Comparison of ENCODE assay signal across 1 cellular context in the genomic region with DNA sequence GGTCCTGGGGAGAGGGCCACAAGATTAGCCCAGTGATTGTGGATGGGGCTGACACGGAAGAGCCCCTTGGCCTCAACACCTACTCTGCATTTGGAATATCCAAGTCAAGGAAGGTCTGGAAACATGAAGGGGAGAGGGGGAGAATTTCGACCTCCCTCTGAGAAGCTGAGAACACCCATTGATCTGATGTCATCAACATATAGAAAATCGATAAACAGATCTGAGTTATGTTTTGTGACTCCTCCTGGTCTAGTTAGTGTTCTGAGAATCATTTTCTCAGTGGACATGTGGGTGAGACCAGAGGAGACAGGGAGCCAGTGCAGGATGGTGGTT.
TF ChIP-seq lines count a peak whose summit lies in the region.

No MANE protein-coding gene starts in this region.

TF ChIP-seq in HepG2, 621 proteins besides CTCF, POLR2A, EP300 and RAD21 (continued from another document and continues in another):
- TF ChIP-seq, protein P1, sequence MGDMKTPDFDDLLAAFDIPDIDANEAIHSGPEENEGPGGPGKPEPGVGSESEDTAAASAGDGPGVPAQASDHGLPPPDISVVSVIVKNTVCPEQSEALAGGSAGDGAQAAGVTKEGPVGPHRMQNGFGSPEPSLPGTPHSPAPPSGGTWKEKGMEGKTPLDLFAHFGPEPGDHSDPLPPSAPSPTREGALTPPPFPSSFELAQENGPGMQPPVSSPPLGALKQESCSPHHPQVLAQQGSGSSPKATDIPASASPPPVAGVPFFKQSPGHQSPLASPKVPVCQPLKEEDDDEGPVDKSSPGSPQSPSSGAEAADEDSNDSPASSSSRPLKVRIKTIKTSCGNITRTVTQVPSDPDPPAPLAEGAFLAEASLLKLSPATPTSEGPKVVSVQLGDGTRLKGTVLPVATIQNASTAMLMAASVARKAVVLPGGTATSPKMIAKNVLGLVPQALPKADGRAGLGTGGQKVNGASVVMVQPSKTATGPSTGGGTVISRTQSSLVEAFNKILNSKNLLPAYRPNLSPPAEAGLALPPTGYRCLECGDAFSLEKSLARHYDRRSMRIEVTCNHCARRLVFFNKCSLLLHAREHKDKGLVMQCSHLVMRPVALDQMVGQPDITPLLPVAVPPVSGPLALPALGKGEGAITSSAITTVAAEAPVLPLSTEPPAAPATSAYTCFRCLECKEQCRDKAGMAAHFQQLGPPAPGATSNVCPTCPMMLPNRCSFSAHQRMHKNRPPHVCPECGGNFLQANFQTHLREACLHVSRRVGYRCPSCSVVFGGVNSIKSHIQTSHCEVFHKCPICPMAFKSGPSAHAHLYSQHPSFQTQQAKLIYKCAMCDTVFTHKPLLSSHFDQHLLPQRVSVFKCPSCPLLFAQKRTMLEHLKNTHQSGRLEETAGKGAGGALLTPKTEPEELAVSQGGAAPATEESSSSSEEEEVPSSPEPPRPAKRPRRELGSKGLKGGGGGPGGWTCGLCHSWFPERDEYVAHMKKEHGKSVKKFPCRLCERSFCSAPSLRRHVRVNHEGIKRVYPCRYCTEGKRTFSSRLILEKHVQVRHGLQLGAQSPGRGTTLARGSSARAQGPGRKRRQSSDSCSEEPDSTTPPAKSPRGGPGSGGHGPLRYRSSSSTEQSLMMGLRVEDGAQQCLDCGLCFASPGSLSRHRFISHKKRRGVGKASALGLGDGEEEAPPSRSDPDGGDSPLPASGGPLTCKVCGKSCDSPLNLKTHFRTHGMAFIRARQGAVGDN (CRISPR knock-in tag; IDR thresholded peaks at IDR 0.05): no peak
- TF ChIP-seq FOXA3 (CRISPR knock-in tag; IDR thresholded peaks at IDR 0.05) (no peak), ZNF251 (CRISPR knock-in tag; IDR thresholded peaks at IDR 0.05) (no peak), ZMYM3 (CRISPR knock-in tag; IDR thresholded peaks at IDR 0.05) (no peak), CBX5 (CRISPR knock-in tag; IDR thresholded peaks at IDR 0.05; ENCODE audit: borderline replicate concordance) (no peak), ZNF777 (CRISPR knock-in tag; IDR thresholded peaks at IDR 0.05) (no peak), MED13 (CRISPR knock-in tag; IDR thresholded peaks at IDR 0.05) (no peak), CBX2 (IDR thresholded peaks at IDR 0.05; ENCODE audit: low read depth, low read length) (no peak), CBX2 (CRISPR knock-in tag; IDR thresholded peaks at IDR 0.05; ENCODE audit: low read depth) (no peak), ZNF44 (CRISPR knock-in tag; IDR thresholded peaks at IDR 0.05) (no peak), ZNF607 (CRISPR knock-in tag; IDR thresholded peaks at IDR 0.05; ENCODE audit: borderline replicate concordance) (no peak), SOX6 (IDR thresholded peaks at IDR 0.05) (no peak), SOX6 (CRISPR knock-in tag; IDR thresholded peaks at IDR 0.05) (0 out of 2 replicates have a peak, but pooled peaks have one; percentile 1), CCDC6 (CRISPR knock-in tag; IDR thresholded peaks at IDR 0.05) (no peak), MTF2 (CRISPR knock-in tag; IDR thresholded peaks at IDR 0.05; ENCODE audit: borderline replicate concordance) (no peak), FOXK1 (CRISPR knock-in tag; IDR thresholded peaks at IDR 0.05; ENCODE audit: borderline replicate concordance, low read depth) (no peak), EZH2 (conservative IDR thresholded peaks at IDR 0.05; ENCODE audit: low read depth, low read length) (no peak), ZNF746 (CRISPR knock-in tag; IDR thresholded peaks at IDR 0.05) (no peak), ZNF180 (CRISPR knock-in tag; IDR thresholded peaks at IDR 0.05; ENCODE audit: borderline replicate concordance, low read depth) (no peak), ZNF329 (CRISPR knock-in tag; IDR thresholded peaks at IDR 0.05; ENCODE audit: low read depth) (no peak), BRCA1 (CRISPR knock-in tag; IDR thresholded peaks at IDR 0.05) (no peak), TCF12 (IDR thresholded peaks at IDR 0.05) (no peak), TCF12 (CRISPR knock-in tag; IDR thresholded peaks at IDR 0.05) (no peak), MED1 (CRISPR knock-in tag; IDR thresholded peaks at IDR 0.05) (no peak), SMARCE1 (IDR thresholded peaks at IDR 0.05; ENCODE audit: borderline replicate concordance) (no peak), ZNF451 (CRISPR knock-in tag; IDR thresholded peaks at IDR 0.05) (no peak), ZNF703 (CRISPR knock-in tag; IDR thresholded peaks at IDR 0.05; ENCODE audit: borderline replicate concordance) (no peak), SMAD1 (CRISPR knock-in tag; IDR thresholded peaks at IDR 0.05; ENCODE audit: borderline replicate concordance, low read depth) (no peak), NRL (CRISPR knock-in tag; IDR thresholded peaks at IDR 0.05; ENCODE audit: borderline replicate concordance) (peak; percentile 57; the same call in 1 of the 2 replicates), HMGA1 (CRISPR knock-in tag; conservative IDR thresholded peaks at IDR 0.05) (no peak), ZNF383 (CRISPR knock-in tag; IDR thresholded peaks at IDR 0.05; ENCODE audit: borderline replicate concordance) (no peak), SUZ12 (IDR thresholded peaks at IDR 0.05; ENCODE audit: low read depth, low read length) (no peak), NFYC (CRISPR knock-in tag; IDR thresholded peaks at IDR 0.05) (0 out of 2 replicates have a peak, but pooled peaks have one; percentile 1), HDAC2 (CRISPR knock-in tag; IDR thresholded peaks at IDR 0.05) (no peak), TBL1XR1 (IDR thresholded peaks at IDR 0.05; ENCODE audit: borderline replicate concordance, low read length, partially characterized antibody) (peak; percentile 0), ARHGAP35 (CRISPR knock-in tag; IDR thresholded peaks at IDR 0.05; ENCODE audit: borderline replicate concordance) (0 out of 2 replicates have a peak, but pooled peaks have one; percentile 43)
- TF ChIP-seq, protein P2, sequence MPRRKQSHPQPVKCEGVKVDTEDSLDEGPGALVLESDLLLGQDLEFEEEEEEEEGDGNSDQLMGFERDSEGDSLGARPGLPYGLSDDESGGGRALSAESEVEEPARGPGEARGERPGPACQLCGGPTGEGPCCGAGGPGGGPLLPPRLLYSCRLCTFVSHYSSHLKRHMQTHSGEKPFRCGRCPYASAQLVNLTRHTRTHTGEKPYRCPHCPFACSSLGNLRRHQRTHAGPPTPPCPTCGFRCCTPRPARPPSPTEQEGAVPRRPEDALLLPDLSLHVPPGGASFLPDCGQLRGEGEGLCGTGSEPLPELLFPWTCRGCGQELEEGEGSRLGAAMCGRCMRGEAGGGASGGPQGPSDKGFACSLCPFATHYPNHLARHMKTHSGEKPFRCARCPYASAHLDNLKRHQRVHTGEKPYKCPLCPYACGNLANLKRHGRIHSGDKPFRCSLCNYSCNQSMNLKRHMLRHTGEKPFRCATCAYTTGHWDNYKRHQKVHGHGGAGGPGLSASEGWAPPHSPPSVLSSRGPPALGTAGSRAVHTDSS (CRISPR knock-in tag; conservative IDR thresholded peaks at IDR 0.05): no peak
- TF ChIP-seq, protein P3, sequence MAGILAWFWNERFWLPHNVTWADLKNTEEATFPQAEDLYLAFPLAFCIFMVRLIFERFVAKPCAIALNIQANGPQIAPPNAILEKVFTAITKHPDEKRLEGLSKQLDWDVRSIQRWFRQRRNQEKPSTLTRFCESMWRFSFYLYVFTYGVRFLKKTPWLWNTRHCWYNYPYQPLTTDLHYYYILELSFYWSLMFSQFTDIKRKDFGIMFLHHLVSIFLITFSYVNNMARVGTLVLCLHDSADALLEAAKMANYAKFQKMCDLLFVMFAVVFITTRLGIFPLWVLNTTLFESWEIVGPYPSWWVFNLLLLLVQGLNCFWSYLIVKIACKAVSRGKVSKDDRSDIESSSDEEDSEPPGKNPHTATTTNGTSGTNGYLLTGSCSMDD (CRISPR knock-in tag; IDR thresholded peaks at IDR 0.05): no peak
- TF ChIP-seq, protein P4, sequence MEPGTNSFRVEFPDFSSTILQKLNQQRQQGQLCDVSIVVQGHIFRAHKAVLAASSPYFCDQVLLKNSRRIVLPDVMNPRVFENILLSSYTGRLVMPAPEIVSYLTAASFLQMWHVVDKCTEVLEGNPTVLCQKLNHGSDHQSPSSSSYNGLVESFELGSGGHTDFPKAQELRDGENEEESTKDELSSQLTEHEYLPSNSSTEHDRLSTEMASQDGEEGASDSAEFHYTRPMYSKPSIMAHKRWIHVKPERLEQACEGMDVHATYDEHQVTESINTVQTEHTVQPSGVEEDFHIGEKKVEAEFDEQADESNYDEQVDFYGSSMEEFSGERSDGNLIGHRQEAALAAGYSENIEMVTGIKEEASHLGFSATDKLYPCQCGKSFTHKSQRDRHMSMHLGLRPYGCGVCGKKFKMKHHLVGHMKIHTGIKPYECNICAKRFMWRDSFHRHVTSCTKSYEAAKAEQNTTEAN (CRISPR knock-in tag; conservative IDR thresholded peaks at IDR 0.05): no peak
- TF ChIP-seq, protein P5, sequence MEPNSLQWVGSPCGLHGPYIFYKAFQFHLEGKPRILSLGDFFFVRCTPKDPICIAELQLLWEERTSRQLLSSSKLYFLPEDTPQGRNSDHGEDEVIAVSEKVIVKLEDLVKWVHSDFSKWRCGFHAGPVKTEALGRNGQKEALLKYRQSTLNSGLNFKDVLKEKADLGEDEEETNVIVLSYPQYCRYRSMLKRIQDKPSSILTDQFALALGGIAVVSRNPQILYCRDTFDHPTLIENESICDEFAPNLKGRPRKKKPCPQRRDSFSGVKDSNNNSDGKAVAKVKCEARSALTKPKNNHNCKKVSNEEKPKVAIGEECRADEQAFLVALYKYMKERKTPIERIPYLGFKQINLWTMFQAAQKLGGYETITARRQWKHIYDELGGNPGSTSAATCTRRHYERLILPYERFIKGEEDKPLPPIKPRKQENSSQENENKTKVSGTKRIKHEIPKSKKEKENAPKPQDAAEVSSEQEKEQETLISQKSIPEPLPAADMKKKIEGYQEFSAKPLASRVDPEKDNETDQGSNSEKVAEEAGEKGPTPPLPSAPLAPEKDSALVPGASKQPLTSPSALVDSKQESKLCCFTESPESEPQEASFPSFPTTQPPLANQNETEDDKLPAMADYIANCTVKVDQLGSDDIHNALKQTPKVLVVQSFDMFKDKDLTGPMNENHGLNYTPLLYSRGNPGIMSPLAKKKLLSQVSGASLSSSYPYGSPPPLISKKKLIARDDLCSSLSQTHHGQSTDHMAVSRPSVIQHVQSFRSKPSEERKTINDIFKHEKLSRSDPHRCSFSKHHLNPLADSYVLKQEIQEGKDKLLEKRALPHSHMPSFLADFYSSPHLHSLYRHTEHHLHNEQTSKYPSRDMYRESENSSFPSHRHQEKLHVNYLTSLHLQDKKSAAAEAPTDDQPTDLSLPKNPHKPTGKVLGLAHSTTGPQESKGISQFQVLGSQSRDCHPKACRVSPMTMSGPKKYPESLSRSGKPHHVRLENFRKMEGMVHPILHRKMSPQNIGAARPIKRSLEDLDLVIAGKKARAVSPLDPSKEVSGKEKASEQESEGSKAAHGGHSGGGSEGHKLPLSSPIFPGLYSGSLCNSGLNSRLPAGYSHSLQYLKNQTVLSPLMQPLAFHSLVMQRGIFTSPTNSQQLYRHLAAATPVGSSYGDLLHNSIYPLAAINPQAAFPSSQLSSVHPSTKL (CRISPR knock-in tag; IDR thresholded peaks at IDR 0.05): 0 out of 2 replicates have a peak, but pooled peaks have one; percentile 1
- TF ChIP-seq, protein P6, sequence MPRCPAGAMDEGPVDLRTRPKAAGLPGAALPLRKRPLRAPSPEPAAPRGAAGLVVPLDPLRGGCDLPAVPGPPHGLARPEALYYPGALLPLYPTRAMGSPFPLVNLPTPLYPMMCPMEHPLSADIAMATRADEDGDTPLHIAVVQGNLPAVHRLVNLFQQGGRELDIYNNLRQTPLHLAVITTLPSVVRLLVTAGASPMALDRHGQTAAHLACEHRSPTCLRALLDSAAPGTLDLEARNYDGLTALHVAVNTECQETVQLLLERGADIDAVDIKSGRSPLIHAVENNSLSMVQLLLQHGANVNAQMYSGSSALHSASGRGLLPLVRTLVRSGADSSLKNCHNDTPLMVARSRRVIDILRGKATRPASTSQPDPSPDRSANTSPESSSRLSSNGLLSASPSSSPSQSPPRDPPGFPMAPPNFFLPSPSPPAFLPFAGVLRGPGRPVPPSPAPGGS (CRISPR knock-in tag; IDR thresholded peaks at IDR 0.05): no peak
- TF ChIP-seq, protein P7, sequence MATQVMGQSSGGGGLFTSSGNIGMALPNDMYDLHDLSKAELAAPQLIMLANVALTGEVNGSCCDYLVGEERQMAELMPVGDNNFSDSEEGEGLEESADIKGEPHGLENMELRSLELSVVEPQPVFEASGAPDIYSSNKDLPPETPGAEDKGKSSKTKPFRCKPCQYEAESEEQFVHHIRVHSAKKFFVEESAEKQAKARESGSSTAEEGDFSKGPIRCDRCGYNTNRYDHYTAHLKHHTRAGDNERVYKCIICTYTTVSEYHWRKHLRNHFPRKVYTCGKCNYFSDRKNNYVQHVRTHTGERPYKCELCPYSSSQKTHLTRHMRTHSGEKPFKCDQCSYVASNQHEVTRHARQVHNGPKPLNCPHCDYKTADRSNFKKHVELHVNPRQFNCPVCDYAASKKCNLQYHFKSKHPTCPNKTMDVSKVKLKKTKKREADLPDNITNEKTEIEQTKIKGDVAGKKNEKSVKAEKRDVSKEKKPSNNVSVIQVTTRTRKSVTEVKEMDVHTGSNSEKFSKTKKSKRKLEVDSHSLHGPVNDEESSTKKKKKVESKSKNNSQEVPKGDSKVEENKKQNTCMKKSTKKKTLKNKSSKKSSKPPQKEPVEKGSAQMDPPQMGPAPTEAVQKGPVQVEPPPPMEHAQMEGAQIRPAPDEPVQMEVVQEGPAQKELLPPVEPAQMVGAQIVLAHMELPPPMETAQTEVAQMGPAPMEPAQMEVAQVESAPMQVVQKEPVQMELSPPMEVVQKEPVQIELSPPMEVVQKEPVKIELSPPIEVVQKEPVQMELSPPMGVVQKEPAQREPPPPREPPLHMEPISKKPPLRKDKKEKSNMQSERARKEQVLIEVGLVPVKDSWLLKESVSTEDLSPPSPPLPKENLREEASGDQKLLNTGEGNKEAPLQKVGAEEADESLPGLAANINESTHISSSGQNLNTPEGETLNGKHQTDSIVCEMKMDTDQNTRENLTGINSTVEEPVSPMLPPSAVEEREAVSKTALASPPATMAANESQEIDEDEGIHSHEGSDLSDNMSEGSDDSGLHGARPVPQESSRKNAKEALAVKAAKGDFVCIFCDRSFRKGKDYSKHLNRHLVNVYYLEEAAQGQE (IDR thresholded peaks at IDR 0.05; ENCODE audit: borderline replicate concordance in 1 of 2, low read depth in 1 of 2, low read length in 2 of 2): no peak
- TF ChIP-seq, protein P8, sequence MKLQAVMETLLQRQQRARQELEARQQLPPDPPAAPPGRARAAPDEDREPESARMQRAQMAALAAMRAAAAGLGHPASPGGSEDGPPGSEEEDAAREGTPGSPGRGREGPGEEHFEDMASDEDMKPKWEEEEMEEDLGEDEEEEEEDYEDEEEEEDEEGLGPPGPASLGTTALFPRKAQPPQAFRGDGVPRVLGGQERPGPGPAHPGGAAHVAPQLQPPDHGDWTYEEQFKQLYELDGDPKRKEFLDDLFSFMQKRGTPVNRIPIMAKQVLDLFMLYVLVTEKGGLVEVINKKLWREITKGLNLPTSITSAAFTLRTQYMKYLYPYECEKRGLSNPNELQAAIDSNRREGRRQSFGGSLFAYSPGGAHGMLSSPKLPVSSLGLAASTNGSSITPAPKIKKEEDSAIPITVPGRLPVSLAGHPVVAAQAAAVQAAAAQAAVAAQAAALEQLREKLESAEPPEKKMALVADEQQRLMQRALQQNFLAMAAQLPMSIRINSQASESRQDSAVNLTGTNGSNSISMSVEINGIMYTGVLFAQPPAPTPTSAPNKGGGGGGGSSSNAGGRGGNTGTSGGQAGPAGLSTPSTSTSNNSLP (IDR thresholded peaks at IDR 0.05; ENCODE audit: low read depth, low read length): peak; percentile 35
